9 cellular contexts compared by ENCODE assay signal in the genomic region with DNA sequence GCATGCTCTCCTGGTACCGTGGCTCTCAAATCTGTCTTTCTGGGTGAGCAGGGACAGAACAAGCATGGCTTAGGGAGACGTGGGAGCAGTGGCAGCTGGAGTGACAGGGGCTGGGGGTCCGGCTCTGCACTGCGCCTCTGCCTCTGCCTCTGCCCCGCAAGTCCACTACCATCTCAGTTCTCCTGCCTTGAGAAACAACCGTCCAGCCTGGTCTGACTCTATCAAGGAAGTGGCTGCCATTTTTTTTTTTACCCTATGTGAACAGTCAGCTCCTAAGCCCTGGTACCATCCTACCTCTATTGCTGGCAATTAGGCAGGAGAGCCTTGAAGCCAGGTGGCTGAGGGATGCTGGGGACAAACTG. TPM values are rescaled to one million over a fixed set of nuclear protein-coding genes. Genes with fewer than 3 reads are reported as not detected.
DNase-seq lines count a peak whose midpoint lies in the region; ATAC-seq and TF ChIP-seq lines count a peak whose summit lies in the region.
"Had no signal": no experiment of that assay in that cellular context is flagged by ENCODE, and none has a peak within 500 bp of the region (broad histone marks: within the 10 kb centered on the region; RNA-seq: fewer than 3 reads in every experiment).

No MANE protein-coding gene starts in this region.

- H3K9me3 ChIP-seq in neutrophil (no peaks in the 10 kb centered on the region), endodermal cell (ENCODE audit: control insufficient read depth, low read length) (no peaks in the 10 kb centered on the region)

- CTCF ChIA-PET in activated CD8-positive, alpha-beta T cell treated with anti-CD3 and anti-CD28 coated beads, Interleukin-2, amount 10 ng/mL, durations not matched to agents 7 days and 5 days (lab: Charles Lee): interaction anchor here (1.2 to 4.6 kb wide), 4 partner anchors 12 to 174 kb away, joined by 3 to 47 read pairs (median 9); no protein-coding TSS in a partner anchor

- peak overlapping the region; percentile 59 for H3K27ac Mint-ChIP-seq in activated CD8-positive, alpha-beta T cell treated with anti-CD3 and anti-CD28 coated beads, Interleukin-2, amount 10 ng/mL, durations not matched to agents 7 days and 5 days
- H3K27ac Mint-ChIP-seq in endodermal cell: no peak overlapping the region

- H3K9ac ChIP-seq in endodermal cell (ENCODE audit: extremely low read depth, low read length, poor library complexity, severe bottlenecking): no peak overlapping the region

- H3K27me3 ChIP-seq in neutrophil: no peaks in the 10 kb centered on the region
- no peaks in the 10 kb centered on the region for H3K27me3 ChIP-seq in endodermal cell (ENCODE audit: control insufficient read depth, insufficient read depth, low read length, poor library complexity, severe bottlenecking)

- H3K27me3 Mint-ChIP-seq in activated CD8-positive, alpha-beta T cell treated with anti-CD3 and anti-CD28 coated beads, Interleukin-2, amount 10 ng/mL, durations not matched to agents 7 days and 5 days (ENCODE audit: low read depth): no peaks in the 10 kb centered on the region
- H3K27me3 Mint-ChIP-seq in endodermal cell (ENCODE audit: insufficient read depth): no peaks in the 10 kb centered on the region

- POLR2A ChIA-PET in activated CD8-positive, alpha-beta T cell treated with anti-CD3 and anti-CD28 coated beads, Interleukin-2, amount 10 ng/mL, durations not matched to agents 7 days and 5 days (lab: Charles Lee): interaction anchor here (0.8 to 2.2 kb wide), 4 partner anchors 12 to 18 kb away, joined by 3 to 8 read pairs (median 4); partner anchors contain the start of gene HIC1

- H3K4me3 Mint-ChIP-seq in activated CD8-positive, alpha-beta T cell treated with anti-CD3 and anti-CD28 coated beads, Interleukin-2, amount 10 ng/mL, durations not matched to agents 7 days and 5 days: no peak overlapping the region
- no peak overlapping the region for H3K4me3 Mint-ChIP-seq in endodermal cell

- H3K36me3 Mint-ChIP-seq in activated CD8-positive, alpha-beta T cell treated with anti-CD3 and anti-CD28 coated beads, Interleukin-2, amount 10 ng/mL, durations not matched to agents 7 days and 5 days (ENCODE audit: low read depth): peaks cover 67% of the 10 kb centered on the region
- peaks cover 48% of the 10 kb centered on the region for H3K36me3 Mint-ChIP-seq in endodermal cell (ENCODE audit: low read depth)

- no peak for DNase-seq in GM12865 (ENCODE audit: low read depth)
- no peak for DNase-seq in activated CD8-positive, alpha-beta T cell treated with anti-CD3 and anti-CD28 coated beads, Interleukin-2, amount 10 ng/mL, durations not matched to agents 7 days and 5 days
- DNase-seq in endodermal cell: no peak
- DNase-seq in D341Med (ENCODE audit: low spot score): no peak
- DNase-seq in NCI-H2107 treated with DMSO at 0.1 percent for 48 hours (lab: John Stamatoyannopoulos, UW; ENCODE audit: unreplicated experiment): no peak
- DNase-seq: DMS79; effector CD8-positive, alpha-beta T cell had no signal

- H3K4me1 ChIP-seq in neutrophil (ENCODE audit: control insufficient read depth in 1 of 2, insufficient read depth in 1 of 2, low read depth in 1 of 2, low read length in 1 of 2) (peaks cover 39 to 40% of the 10 kb centered on the region in 2 experiments), endodermal cell (ENCODE audit: control insufficient read depth, insufficient read depth, low read length) (peaks cover 5% of the 10 kb centered on the region)

- H3K4me3 ChIP-seq in GM12865 (ENCODE audit: low read depth, low read length) (peak overlapping the region; percentile 8; the same call in 1 of the 2 replicates), neutrophil (ENCODE audit: low read depth in 1 of 2, low read length in 1 of 2) (no peak overlapping the region), endodermal cell (ENCODE audit: low read length) (no peak overlapping the region)
- H3K4me3 ChIP-seq: PC-9 had no signal

- no peak for ATAC-seq in activated CD8-positive, alpha-beta T cell treated with anti-CD3 and anti-CD28 coated beads, Interleukin-2, amount 10 ng/mL, durations not matched to agents 7 days and 5 days

- no peaks in the 10 kb centered on the region for H3K9me3 Mint-ChIP-seq in activated CD8-positive, alpha-beta T cell treated with anti-CD3 and anti-CD28 coated beads, Interleukin-2, amount 10 ng/mL, durations not matched to agents 7 days and 5 days (ENCODE audit: insufficient read depth)
- H3K9me3 Mint-ChIP-seq in endodermal cell: no peaks in the 10 kb centered on the region

- peak overlapping the region; percentile 62 for H3K27ac ChIP-seq in neutrophil
- no peak overlapping the region for H3K27ac ChIP-seq in endodermal cell (ENCODE audit: low read depth, low read length)
- H3K27ac ChIP-seq: PC-9 had no signal

- WGBS in endodermal cell (ENCODE audit: insufficient coverage in 1 of 2, insufficient read length in 1 of 2), 2 experiments: 93 to 97% methylated on average over 6 of the region's 6 CpGs

- TF ChIP-seq CTCF in GM12865 (IDR thresholded peaks at IDR 0.05; ENCODE audit: insufficient read depth, low read depth, low read length, missing control alignments) (no peak), neutrophil (IDR thresholded peaks at IDR 0.05) (no peak), endodermal cell (conservative IDR thresholded peaks at IDR 0.05) (no peak)

- H3K36me3 ChIP-seq in neutrophil: peaks cover 28% of the 10 kb centered on the region
- peaks cover 78% of the 10 kb centered on the region for H3K36me3 ChIP-seq in endodermal cell (ENCODE audit: control insufficient read depth, insufficient read depth, low read length)

- H3K4me1 Mint-ChIP-seq in activated CD8-positive, alpha-beta T cell treated with anti-CD3 and anti-CD28 coated beads, Interleukin-2, amount 10 ng/mL, durations not matched to agents 7 days and 5 days (ENCODE audit: low read depth): peaks cover 72% of the 10 kb centered on the region
- no peaks in the 10 kb centered on the region for H3K4me1 Mint-ChIP-seq in endodermal cell

RNA-seq across cellular contexts. Expression of gene HIC1, which starts 16.1 kb away (rescaled TPM):
- 10 to 100 TPM; 66.8 to 70.8 TPM for total RNA-seq in activated CD8-positive, alpha-beta T cell treated with anti-CD3 and anti-CD28 coated beads, Interleukin-2, amount 10 ng/mL, durations not matched to agents 7 days and 5 days
- under 1 TPM; 0.13 to 0.57 TPM for total RNA-seq in endodermal cell
- 0.64 TPM for polyA plus RNA-seq in endodermal cell (2013, experiment 1 of 2)
- 0.21 TPM for polyA plus RNA-seq in endodermal cell (2013, experiment 2 of 2)

RNA-seq across cellular contexts. Expression of gene OVCA2, which starts 29.2 kb away (rescaled TPM):
- 10 to 100 TPM; 34.9 to 40.1 TPM for total RNA-seq in activated CD8-positive, alpha-beta T cell treated with anti-CD3 and anti-CD28 coated beads, Interleukin-2, amount 10 ng/mL, durations not matched to agents 7 days and 5 days
- 10 to 100 TPM; 19.8 to 27.5 TPM for total RNA-seq in endodermal cell
- 24.3 TPM for polyA plus RNA-seq in endodermal cell (2013, experiment 1 of 2)
- polyA plus RNA-seq in endodermal cell (2013, experiment 2 of 2): 24.8 TPM

RNA-seq across cellular contexts. Expression of gene DPH1, which starts 41.1 kb away (rescaled TPM):
- 10 to 100 TPM; 24.6 to 24.7 TPM for total RNA-seq in activated CD8-positive, alpha-beta T cell treated with anti-CD3 and anti-CD28 coated beads, Interleukin-2, amount 10 ng/mL, durations not matched to agents 7 days and 5 days
- 10 to 100 TPM; 31.1 to 48.3 TPM for total RNA-seq in endodermal cell
- 34.4 TPM for polyA plus RNA-seq in endodermal cell (2013, experiment 1 of 2)
- 26.5 TPM for polyA plus RNA-seq in endodermal cell (2013, experiment 2 of 2)

RNA-seq across cellular contexts. Expression of gene RTN4RL1, which starts 45.9 kb away (rescaled TPM):
- total RNA-seq in activated CD8-positive, alpha-beta T cell treated with anti-CD3 and anti-CD28 coated beads, Interleukin-2, amount 10 ng/mL, durations not matched to agents 7 days and 5 days: under 1 TPM; 0.10 to 0.18 TPM
- total RNA-seq in endodermal cell: 10 to 100 TPM; 18.2 to 19.6 TPM
- 5.4 TPM for polyA plus RNA-seq in endodermal cell (2013, experiment 1 of 2)
- polyA plus RNA-seq in endodermal cell (2013, experiment 2 of 2): 7.7 TPM

Comparison
In these comparisons a context has a peak if more than half of its experiments do, and no peak if none do; other contexts are left out.
1. RNA of gene HIC1, which starts 16.1 kb away (total RNA-seq): 66.8 to 70.8 TPM in activated CD8-positive, alpha-beta T cell treated with anti-CD3 and anti-CD28 coated beads, Interleukin-2, amount 10 ng/mL, durations not matched to agents 7 days and 5 days; 0.13 to 0.57 TPM in endodermal cell; every median in the first group is over 10 times any median in the second.